7 cellular contexts compared by ENCODE assay signal in the genomic region with DNA sequence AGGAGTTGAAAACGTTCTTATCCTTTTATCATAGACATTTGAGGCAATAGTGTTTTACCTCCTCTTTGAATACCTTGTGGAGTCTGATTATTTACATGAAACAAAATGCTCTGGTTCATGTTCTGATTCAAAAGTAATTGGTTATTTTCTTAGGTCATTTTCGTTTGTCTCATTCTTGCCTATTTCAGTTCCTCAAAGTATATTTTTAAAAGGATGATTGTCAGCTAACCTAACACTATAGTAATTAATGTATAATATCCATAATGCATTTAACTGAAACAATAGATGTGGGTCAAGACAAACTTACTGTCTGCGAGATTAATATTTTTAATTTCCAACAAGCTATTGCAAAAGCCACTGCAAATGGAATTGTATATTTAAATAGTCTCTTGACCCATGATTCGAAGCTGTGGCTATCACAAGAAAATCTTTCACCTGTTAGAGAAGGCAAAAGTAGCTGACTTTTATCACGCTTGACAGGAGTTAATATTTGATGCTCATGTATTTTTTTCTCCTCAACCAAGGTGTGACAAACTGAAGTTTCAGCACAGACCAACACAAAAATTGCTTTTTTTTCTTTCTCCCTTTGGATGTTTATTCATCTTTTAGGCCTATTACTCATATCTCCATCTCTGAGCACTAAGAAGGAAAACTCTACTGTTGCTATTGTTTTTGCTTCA.
DNase-seq lines count a peak whose midpoint lies in the region; ATAC-seq and FAIRE-seq lines count a peak whose summit lies in the region.
"Not testable (repeated sequence)": the region's sequence is repeated elsewhere in the genome, so short reads cannot be mapped to it uniquely, and the experiment has no call there.

No MANE protein-coding gene starts in this region.

- DNase-seq in GM19239 (ENCODE audit: insufficient read length, low spot score): not testable (repeated sequence)

- peak; percentile 98 for FAIRE-seq in GM19239 (lab: Jason Lieb, UNC)

- ATAC-seq in GM18517 (IDR thresholded peaks at IDR 0.05; ENCODE audit: unreplicated experiment) (peak; percentile 79), GM21381 (IDR thresholded peaks at IDR 0.05; ENCODE audit: unreplicated experiment) (peak; percentile 54), HG02571 (IDR thresholded peaks at IDR 0.05; ENCODE audit: unreplicated experiment) (peak; percentile 36), HG02943 (IDR thresholded peaks at IDR 0.05; ENCODE audit: low read depth, unreplicated experiment) (peak; percentile 49), HG03139 (IDR thresholded peaks at IDR 0.05; ENCODE audit: unreplicated experiment) (peak; percentile 55), HG03521 (IDR thresholded peaks at IDR 0.05; ENCODE audit: unreplicated experiment) (peak; percentile 58)
